3 cellular contexts compared by ENCODE assay signal in the genomic region with DNA sequence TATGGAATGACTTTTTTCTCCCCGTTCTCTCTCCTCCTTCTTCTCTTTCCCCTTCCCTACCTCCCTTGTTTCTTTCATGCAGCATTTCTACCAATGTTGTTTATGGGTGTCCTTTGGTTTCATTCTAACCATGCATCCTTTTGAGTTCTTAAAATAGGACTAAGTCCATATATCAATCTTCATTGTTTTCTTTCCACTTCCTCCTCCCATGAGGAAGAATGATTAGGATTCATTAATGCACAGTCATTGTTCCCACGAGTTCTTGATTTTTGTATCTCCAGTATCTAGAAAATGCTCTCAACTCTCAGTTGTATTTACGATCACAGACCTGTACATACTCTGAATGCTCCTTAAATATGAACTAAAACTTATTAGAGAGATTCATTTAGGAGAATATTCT.
TF ChIP-seq lines count a peak whose summit lies in the region.

No MANE protein-coding gene starts in this region.

TF ChIP-seq in A549, 52 proteins besides CTCF, POLR2A, EP300 and RAD21:
- TF ChIP-seq NFE2L2 (conservative IDR thresholded peaks at IDR 0.05; ENCODE audit: low read length) (0 out of 2 replicates have a peak, but pooled peaks have one; percentile 43), ELK1 (IDR thresholded peaks at IDR 0.05; ENCODE audit: low read depth, low read length) (no peak), MYC (IDR thresholded peaks at IDR 0.05; ENCODE audit: borderline replicate concordance, low read length) (no peak), JUN (IDR thresholded peaks at IDR 0.05) (no peak), CHD4 (IDR thresholded peaks at IDR 0.05; ENCODE audit: borderline replicate concordance) (no peak), ZSCAN20 (CRISPR knock-in tag; IDR thresholded peaks at IDR 0.05) (no peak), GATA3 (IDR thresholded peaks at IDR 0.05; ENCODE audit: borderline replicate concordance) (no peak)
- TF ChIP-seq, protein P1, sequence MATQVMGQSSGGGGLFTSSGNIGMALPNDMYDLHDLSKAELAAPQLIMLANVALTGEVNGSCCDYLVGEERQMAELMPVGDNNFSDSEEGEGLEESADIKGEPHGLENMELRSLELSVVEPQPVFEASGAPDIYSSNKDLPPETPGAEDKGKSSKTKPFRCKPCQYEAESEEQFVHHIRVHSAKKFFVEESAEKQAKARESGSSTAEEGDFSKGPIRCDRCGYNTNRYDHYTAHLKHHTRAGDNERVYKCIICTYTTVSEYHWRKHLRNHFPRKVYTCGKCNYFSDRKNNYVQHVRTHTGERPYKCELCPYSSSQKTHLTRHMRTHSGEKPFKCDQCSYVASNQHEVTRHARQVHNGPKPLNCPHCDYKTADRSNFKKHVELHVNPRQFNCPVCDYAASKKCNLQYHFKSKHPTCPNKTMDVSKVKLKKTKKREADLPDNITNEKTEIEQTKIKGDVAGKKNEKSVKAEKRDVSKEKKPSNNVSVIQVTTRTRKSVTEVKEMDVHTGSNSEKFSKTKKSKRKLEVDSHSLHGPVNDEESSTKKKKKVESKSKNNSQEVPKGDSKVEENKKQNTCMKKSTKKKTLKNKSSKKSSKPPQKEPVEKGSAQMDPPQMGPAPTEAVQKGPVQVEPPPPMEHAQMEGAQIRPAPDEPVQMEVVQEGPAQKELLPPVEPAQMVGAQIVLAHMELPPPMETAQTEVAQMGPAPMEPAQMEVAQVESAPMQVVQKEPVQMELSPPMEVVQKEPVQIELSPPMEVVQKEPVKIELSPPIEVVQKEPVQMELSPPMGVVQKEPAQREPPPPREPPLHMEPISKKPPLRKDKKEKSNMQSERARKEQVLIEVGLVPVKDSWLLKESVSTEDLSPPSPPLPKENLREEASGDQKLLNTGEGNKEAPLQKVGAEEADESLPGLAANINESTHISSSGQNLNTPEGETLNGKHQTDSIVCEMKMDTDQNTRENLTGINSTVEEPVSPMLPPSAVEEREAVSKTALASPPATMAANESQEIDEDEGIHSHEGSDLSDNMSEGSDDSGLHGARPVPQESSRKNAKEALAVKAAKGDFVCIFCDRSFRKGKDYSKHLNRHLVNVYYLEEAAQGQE (IDR thresholded peaks at IDR 0.05) = no peak

TF ChIP-seq in IMR-90, 13 proteins besides CTCF, POLR2A, EP300 and RAD21:
- TF ChIP-seq NFE2L2 (IDR thresholded peaks at IDR 0.05; ENCODE audit: low read depth, low read length) (peak; percentile 81), SMC3 (IDR thresholded peaks at IDR 0.05; ENCODE audit: low read depth, low read length) (no peak)

TF ChIP-seq in K562, 482 proteins besides CTCF, POLR2A, EP300 and RAD21:
- TF ChIP-seq ARID1B (IDR thresholded peaks at IDR 0.05) = 0 out of 2 replicates have a peak, but pooled peaks have one; percentile 18
- TF ChIP-seq MAFF (IDR thresholded peaks at IDR 0.05; ENCODE audit: low read length) = peak; percentile 77
- peak; percentile 93 for TF ChIP-seq MAFG (tag; conservative IDR thresholded peaks at IDR 0.05)
- TF ChIP-seq SMAD1 (IDR thresholded peaks at IDR 0.05; ENCODE audit: low read depth, low read length, partially characterized antibody) = no peak
- no peak for TF ChIP-seq SIX5 (IDR thresholded peaks at IDR 0.05; ENCODE audit: borderline replicate concordance in 1 of 2, insufficient read depth in 1 of 2, low read depth in 1 of 2, low read length in 2 of 2)
- TF ChIP-seq MEIS2 (IDR thresholded peaks at IDR 0.05; ENCODE audit: partially characterized antibody) = peak; percentile 61
- 0 out of 2 replicates have a peak, but pooled peaks have one; percentile 24 for TF ChIP-seq ETV1 (tag; conservative IDR thresholded peaks at IDR 0.05; ENCODE audit: low read depth)
- TF ChIP-seq ARHGAP35 (IDR thresholded peaks at IDR 0.05; ENCODE audit: partially characterized antibody) = no peak
- TF ChIP-seq NFE2L1 (tag; IDR thresholded peaks at IDR 0.05; ENCODE audit: borderline replicate concordance, low read depth) = peak; percentile 78
- peak; percentile 46; the same call in 1 of the 2 replicates for TF ChIP-seq C11orf30 (IDR thresholded peaks at IDR 0.05; ENCODE audit: low read depth)
- peak; percentile 83 for TF ChIP-seq MEF2D (tag; conservative IDR thresholded peaks at IDR 0.05; ENCODE audit: low read depth)
- TF ChIP-seq, protein P2, sequence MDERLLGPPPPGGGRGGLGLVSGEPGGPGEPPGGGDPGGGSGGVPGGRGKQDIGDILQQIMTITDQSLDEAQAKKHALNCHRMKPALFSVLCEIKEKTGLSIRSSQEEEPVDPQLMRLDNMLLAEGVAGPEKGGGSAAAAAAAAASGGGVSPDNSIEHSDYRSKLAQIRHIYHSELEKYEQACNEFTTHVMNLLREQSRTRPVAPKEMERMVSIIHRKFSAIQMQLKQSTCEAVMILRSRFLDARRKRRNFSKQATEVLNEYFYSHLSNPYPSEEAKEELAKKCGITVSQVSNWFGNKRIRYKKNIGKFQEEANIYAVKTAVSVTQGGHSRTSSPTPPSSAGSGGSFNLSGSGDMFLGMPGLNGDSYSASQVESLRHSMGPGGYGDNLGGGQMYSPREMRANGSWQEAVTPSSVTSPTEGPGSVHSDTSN (CRISPR knock-in tag; IDR thresholded peaks at IDR 0.05; ENCODE audit: low read depth) = no peak
- TF ChIP-seq, protein P2 (tag; conservative IDR thresholded peaks at IDR 0.05; ENCODE audit: low read depth) = peak; percentile 53
- peak; percentile 80 for TF ChIP-seq NFE2 (IDR thresholded peaks at IDR 0.05; ENCODE audit: low read depth)
- TF ChIP-seq ZNF316 (IDR thresholded peaks at IDR 0.05) = peak; percentile 56
- no peak for TF ChIP-seq NEUROD1 (IDR thresholded peaks at IDR 0.05; ENCODE audit: borderline replicate concordance, low read depth, low read length, partially characterized antibody)
